In the genomic region with DNA sequence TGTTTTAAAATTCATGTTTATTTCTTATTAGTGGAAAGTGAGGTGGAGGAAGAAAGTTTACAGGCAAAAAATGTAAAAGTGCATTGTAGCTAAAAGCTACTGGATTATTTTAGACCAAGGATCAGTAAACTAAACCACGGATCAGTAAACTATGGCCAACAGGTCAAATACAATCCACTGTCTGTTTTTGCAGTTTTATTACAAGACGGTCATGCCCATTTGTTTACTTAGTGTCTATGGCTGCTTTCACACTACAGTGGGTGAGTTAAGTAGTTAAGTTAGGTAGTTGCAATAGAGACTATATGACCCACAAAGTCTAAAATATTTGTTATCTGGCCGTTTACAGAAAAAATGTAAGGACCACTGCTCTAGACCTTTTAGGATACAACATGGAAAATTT, we compare ENCODE assay signal across 21 cellular contexts.
"Had no signal": no experiment of that assay in that cellular context is flagged by ENCODE, and none has a peak within 500 bp of the region (broad histone marks: within the 10 kb centered on the region; RNA-seq: fewer than 3 reads in every experiment).

No MANE protein-coding gene starts in this region.

- H3K27me3 ChIP-seq: colonic mucosa, esophagus muscularis mucosa, heart right ventricle, neural progenitor cell, right lobe of liver, transverse colon had no signal

- H3K9me3 ChIP-seq: colonic mucosa, esophagus muscularis mucosa, heart right ventricle, right lobe of liver, thoracic aorta, transverse colon had no signal

- H3K4me1 ChIP-seq: colonic mucosa, neural progenitor cell, parathyroid adenoma, right lobe of liver had no signal

- DNase-seq: colonic mucosa; effector memory CD4-positive, alpha-beta T cell; foreskin melanocyte; glutamatergic neuron; heart right ventricle; hippocampal formation; naive thymus-derived CD4-positive, alpha-beta T cell; right lobe of liver; small intestine; stimulated activated CD4-positive, alpha-beta T cell treated with anti-CD3 and anti-CD28 coated beads, Interleukin-15, amount 100 ng/mL, for 24 hours; stimulated activated CD4-positive, alpha-beta T cell treated with anti-CD3 and anti-CD28 coated beads, Interleukin-2, amount 100 ng/mL, for 48 hours; stimulated activated naive B cell treated with anti-CD40 and anti-IgM and Interleukin-4, amounts not matched to agents 10 μg/mL and 1 μg/mL and 100 μg/mL, for 72 hours; transverse colon had no signal

- H3K4me2 ChIP-seq: neural progenitor cell had no signal

- ATAC-seq: heart right ventricle; left lobe of liver; naive thymus-derived CD4-positive, alpha-beta T cell; right lobe of liver; stimulated activated naive B cell treated with anti-CD40 and anti-IgM and Interleukin-4, amounts not matched to agents 10 μg/mL and 1 μg/mL and 100 μg/mL, for 72 hours had no signal

- H3K36me3 ChIP-seq: colonic mucosa, neural progenitor cell had no signal

- H3K4me3 ChIP-seq: colonic mucosa, esophagus muscularis mucosa, heart right ventricle, lung, neural progenitor cell, right lobe of liver, thoracic aorta, transverse colon had no signal

- H3K27ac ChIP-seq: colonic mucosa, esophagus muscularis mucosa, neural progenitor cell, parathyroid adenoma, right lobe of liver, thoracic aorta, transverse colon had no signal

- FAIRE-seq: endothelial cell of umbilical vein, keratinocyte had no signal
